ENCODE assay signal across 9 cellular contexts in genomic region chr13:61880576-61881283, GRCh38.
DNase-seq lines count a peak whose midpoint lies in the region; ATAC-seq and TF ChIP-seq lines count a peak whose summit lies in the region.
"Had no signal": no experiment of that assay in that cellular context is flagged by ENCODE, and none has a peak within 500 bp of the region (broad histone marks: within the 10 kb centered on the region; RNA-seq: fewer than 3 reads in every experiment).

No MANE protein-coding gene starts in this region.

- H3K36me3 Mint-ChIP-seq in activated CD4-positive, alpha-beta memory T cell treated with anti-CD3 and anti-CD28 coated beads for 36 hours, result no peaks in the 10 kb centered on the region
- H3K36me3 Mint-ChIP-seq in activated CD4-positive, alpha-beta memory T cell treated with anti-CD3 and anti-CD28 coated beads, Interleukin-2, amount 10 ng/mL, durations not matched to agents 7 days and 5 days (ENCODE audit: low read depth), result no peaks in the 10 kb centered on the region

- peaks cover 6% of the 10 kb centered on the region for H3K9me3 Mint-ChIP-seq in activated CD4-positive, alpha-beta memory T cell treated with anti-CD3 and anti-CD28 coated beads for 36 hours
- peaks cover 12% of the 10 kb centered on the region for H3K9me3 Mint-ChIP-seq in activated CD4-positive, alpha-beta memory T cell treated with anti-CD3 and anti-CD28 coated beads, Interleukin-2, amount 10 ng/mL, durations not matched to agents 7 days and 5 days

- peak; percentile 60 for ATAC-seq in HG03060 (IDR thresholded peaks at IDR 0.05; ENCODE audit: low read depth, unreplicated experiment)
- peak; percentile 66 for ATAC-seq in PC-3
- no peak for ATAC-seq in HG03469 (IDR thresholded peaks at IDR 0.05; ENCODE audit: unreplicated experiment)
- ATAC-seq in activated CD4-positive, CD25-positive, alpha-beta regulatory T cell treated with anti-CD3 and anti-CD28 coated beads, Interleukin-2, amount 50 U/mL, for 24 hours, result no peak

- peak; percentile 11 for DNase-seq in activated CD4-positive, alpha-beta memory T cell treated with anti-CD3 and anti-CD28 coated beads for 36 hours
- DNase-seq in activated CD4-positive, alpha-beta memory T cell treated with anti-CD3 and anti-CD28 coated beads, Interleukin-2, amount 10 ng/mL, durations not matched to agents 7 days and 5 days, result no peak
- DNase-seq in PC-3 (peak; percentile 33), glomerular visceral epithelial cell (ENCODE audit: extremely low spot score) (peak; percentile 33), COR-L47 (lab: John Stamatoyannopoulos, UW) (no peak)

- H3K4me3 ChIP-seq in PC-3 (ENCODE audit: low read length), result no peak overlapping the region

- no TSS peak for BruUV-seq in PC-3 (replicated peaks; lab: Mats Ljungman, UMichigan)

- no peaks in the 10 kb centered on the region for H3K79me2 ChIP-seq in PC-3 (ENCODE audit: low read length)

- POLR2A ChIA-PET in activated CD4-positive, alpha-beta memory T cell treated with anti-CD3 and anti-CD28 coated beads for 36 hours (lab: Charles Lee), result no interaction called here
- POLR2A ChIA-PET in activated CD4-positive, alpha-beta memory T cell treated with anti-CD3 and anti-CD28 coated beads, Interleukin-2, amount 10 ng/mL, durations not matched to agents 7 days and 5 days (lab: Charles Lee), result no interaction called here
- POLR2A ChIA-PET in PC-3 (lab: Charles Lee; ENCODE audit: unreplicated experiment), result no interaction called here

- no peak overlapping the region for H3K9ac ChIP-seq in PC-3 (ENCODE audit: low read length)

- no peak overlapping the region for H3K4me2 ChIP-seq in PC-3 (ENCODE audit: low read length)

- H3K27me3 ChIP-seq in PC-3 (ENCODE audit: low read length), result no peaks in the 10 kb centered on the region
- H3K27me3 ChIP-seq: neutrophil had no signal

- no peaks in the 10 kb centered on the region for H3K36me3 ChIP-seq in PC-3 (ENCODE audit: low read depth, low read length)
- H3K36me3 ChIP-seq: neutrophil had no signal

- intact Hi-C loops in activated CD4-positive, alpha-beta memory T cell treated with anti-CD3 and anti-CD28 coated beads for 36 hours (cut with micrococcal nuclease), result no loop called here
- intact Hi-C loops in PC-3 (cut with micrococcal nuclease), result no loop called here

- H3K9me3 ChIP-seq in PC-3 (ENCODE audit: low read length), result no peaks in the 10 kb centered on the region
- H3K9me3 ChIP-seq: neutrophil had no signal

- no peak overlapping the region for H3K27ac Mint-ChIP-seq in activated CD4-positive, alpha-beta memory T cell treated with anti-CD3 and anti-CD28 coated beads for 36 hours
- no peak overlapping the region for H3K27ac Mint-ChIP-seq in activated CD4-positive, alpha-beta memory T cell treated with anti-CD3 and anti-CD28 coated beads, Interleukin-2, amount 10 ng/mL, durations not matched to agents 7 days and 5 days

- TF ChIP-seq CTCF in PC-3 (conservative IDR thresholded peaks at IDR 0.05; ENCODE audit: low read depth, low read length), result peak; percentile 51

- CTCF ChIA-PET in activated CD4-positive, alpha-beta memory T cell treated with anti-CD3 and anti-CD28 coated beads for 36 hours (lab: Charles Lee), result interaction anchor here (0.9 to 1.3 kb wide), 3 partner anchors 11 to 25 kb away, joined by 4 to 5 read pairs (median 4); no protein-coding TSS in a partner anchor
- CTCF ChIA-PET in activated CD4-positive, alpha-beta memory T cell treated with anti-CD3 and anti-CD28 coated beads, Interleukin-2, amount 10 ng/mL, durations not matched to agents 7 days and 5 days (lab: Charles Lee), result no interaction called here
- CTCF ChIA-PET in PC-3 (lab: Charles Lee), result interaction anchor here (1.3 kb wide), 1 partner anchor 74 kb away, joined by 4 read pairs; no protein-coding TSS in a partner anchor

- no peaks in the 10 kb centered on the region for H3K27me3 Mint-ChIP-seq in activated CD4-positive, alpha-beta memory T cell treated with anti-CD3 and anti-CD28 coated beads for 36 hours
- no peaks in the 10 kb centered on the region for H3K27me3 Mint-ChIP-seq in activated CD4-positive, alpha-beta memory T cell treated with anti-CD3 and anti-CD28 coated beads, Interleukin-2, amount 10 ng/mL, durations not matched to agents 7 days and 5 days

- no peaks in the 10 kb centered on the region for H3K4me1 Mint-ChIP-seq in activated CD4-positive, alpha-beta memory T cell treated with anti-CD3 and anti-CD28 coated beads for 36 hours (ENCODE audit: low read depth)
- no peaks in the 10 kb centered on the region for H3K4me1 Mint-ChIP-seq in activated CD4-positive, alpha-beta memory T cell treated with anti-CD3 and anti-CD28 coated beads, Interleukin-2, amount 10 ng/mL, durations not matched to agents 7 days and 5 days

- no peak overlapping the region for H3K4me3 Mint-ChIP-seq in activated CD4-positive, alpha-beta memory T cell treated with anti-CD3 and anti-CD28 coated beads for 36 hours
- no peak overlapping the region for H3K4me3 Mint-ChIP-seq in activated CD4-positive, alpha-beta memory T cell treated with anti-CD3 and anti-CD28 coated beads, Interleukin-2, amount 10 ng/mL, durations not matched to agents 7 days and 5 days

- no peaks in the 10 kb centered on the region for H4K20me1 ChIP-seq in PC-3 (ENCODE audit: low read length)

- no peaks in the 10 kb centered on the region for H3F3A ChIP-seq in PC-3 (ENCODE audit: low read length, unreplicated experiment)

- no peak overlapping the region for H3K27ac ChIP-seq in PC-3 (ENCODE audit: low read length)
- H3K27ac ChIP-seq: neutrophil had no signal

- no peak overlapping the region for H2AFZ ChIP-seq in PC-3 (ENCODE audit: low read length)

- no peaks in the 10 kb centered on the region for H3K9me2 ChIP-seq in PC-3 (replicated peaks; ENCODE audit: low read length)

- no peaks in the 10 kb centered on the region for H3K4me1 ChIP-seq in PC-3 (ENCODE audit: insufficient read depth, low read length)

Comparison
In these comparisons a context has a peak if more than half of its experiments do, and no peak if none do; other contexts are left out.
1. DNase-seq: peak in activated CD4-positive, alpha-beta memory T cell treated with anti-CD3 and anti-CD28 coated beads for 36 hours (single experiment), PC-3 (single experiment) and glomerular visceral epithelial cell (single experiment); none in activated CD4-positive, alpha-beta memory T cell treated with anti-CD3 and anti-CD28 coated beads, Interleukin-2, amount 10 ng/mL, durations not matched to agents 7 days and 5 days (single experiment) and COR-L47 (single experiment).
2. ATAC-seq: peak in HG03060 (single experiment) and PC-3 (single experiment); none in HG03469 (single experiment) and activated CD4-positive, CD25-positive, alpha-beta regulatory T cell treated with anti-CD3 and anti-CD28 coated beads, Interleukin-2, amount 50 U/mL, for 24 hours (0 of 2).